In the genomic region with DNA sequence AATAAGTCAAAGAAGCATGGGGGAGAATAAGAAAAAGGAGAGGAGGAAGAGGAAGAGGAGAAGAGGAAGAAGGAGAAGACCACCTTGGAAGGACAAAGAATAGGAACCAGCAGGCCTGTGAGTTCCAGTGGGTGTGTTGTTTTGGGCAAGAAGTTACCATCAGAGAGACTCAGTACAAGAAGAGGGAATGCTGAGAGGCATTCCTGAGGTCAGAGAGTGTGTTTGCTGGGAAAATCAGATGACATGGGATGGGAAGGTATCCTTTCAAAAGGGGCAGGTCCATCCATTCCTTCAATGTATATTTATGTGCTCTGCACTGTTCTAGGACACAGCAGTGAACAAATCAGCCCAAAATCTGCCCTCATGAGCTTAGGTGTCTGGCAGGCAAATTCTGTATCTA, we compare ENCODE assay signal across 1 cellular context.
TF ChIP-seq lines count a peak whose summit lies in the region.

No MANE protein-coding gene starts in this region.

TF ChIP-seq in SK-N-SH, 30 proteins besides CTCF, POLR2A, EP300 and RAD21 (continued from another document):
- TF ChIP-seq, protein P1, sequence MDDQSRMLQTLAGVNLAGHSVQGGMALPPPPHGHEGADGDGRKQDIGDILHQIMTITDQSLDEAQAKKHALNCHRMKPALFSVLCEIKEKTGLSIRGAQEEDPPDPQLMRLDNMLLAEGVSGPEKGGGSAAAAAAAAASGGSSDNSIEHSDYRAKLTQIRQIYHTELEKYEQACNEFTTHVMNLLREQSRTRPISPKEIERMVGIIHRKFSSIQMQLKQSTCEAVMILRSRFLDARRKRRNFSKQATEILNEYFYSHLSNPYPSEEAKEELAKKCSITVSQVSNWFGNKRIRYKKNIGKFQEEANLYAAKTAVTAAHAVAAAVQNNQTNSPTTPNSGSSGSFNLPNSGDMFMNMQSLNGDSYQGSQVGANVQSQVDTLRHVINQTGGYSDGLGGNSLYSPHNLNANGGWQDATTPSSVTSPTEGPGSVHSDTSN (IDR thresholded peaks at IDR 0.05) = no peak
- no peak for TF ChIP-seq TAF1 (IDR thresholded peaks at IDR 0.05; ENCODE audit: borderline replicate concordance, low read depth, low read length)
- TF ChIP-seq RCOR1 (IDR thresholded peaks at IDR 0.05; ENCODE audit: low read length) = no peak
- TF ChIP-seq SMC3 (IDR thresholded peaks at IDR 0.05; ENCODE audit: low read depth, low read length) = no peak
- TF ChIP-seq, protein P2, sequence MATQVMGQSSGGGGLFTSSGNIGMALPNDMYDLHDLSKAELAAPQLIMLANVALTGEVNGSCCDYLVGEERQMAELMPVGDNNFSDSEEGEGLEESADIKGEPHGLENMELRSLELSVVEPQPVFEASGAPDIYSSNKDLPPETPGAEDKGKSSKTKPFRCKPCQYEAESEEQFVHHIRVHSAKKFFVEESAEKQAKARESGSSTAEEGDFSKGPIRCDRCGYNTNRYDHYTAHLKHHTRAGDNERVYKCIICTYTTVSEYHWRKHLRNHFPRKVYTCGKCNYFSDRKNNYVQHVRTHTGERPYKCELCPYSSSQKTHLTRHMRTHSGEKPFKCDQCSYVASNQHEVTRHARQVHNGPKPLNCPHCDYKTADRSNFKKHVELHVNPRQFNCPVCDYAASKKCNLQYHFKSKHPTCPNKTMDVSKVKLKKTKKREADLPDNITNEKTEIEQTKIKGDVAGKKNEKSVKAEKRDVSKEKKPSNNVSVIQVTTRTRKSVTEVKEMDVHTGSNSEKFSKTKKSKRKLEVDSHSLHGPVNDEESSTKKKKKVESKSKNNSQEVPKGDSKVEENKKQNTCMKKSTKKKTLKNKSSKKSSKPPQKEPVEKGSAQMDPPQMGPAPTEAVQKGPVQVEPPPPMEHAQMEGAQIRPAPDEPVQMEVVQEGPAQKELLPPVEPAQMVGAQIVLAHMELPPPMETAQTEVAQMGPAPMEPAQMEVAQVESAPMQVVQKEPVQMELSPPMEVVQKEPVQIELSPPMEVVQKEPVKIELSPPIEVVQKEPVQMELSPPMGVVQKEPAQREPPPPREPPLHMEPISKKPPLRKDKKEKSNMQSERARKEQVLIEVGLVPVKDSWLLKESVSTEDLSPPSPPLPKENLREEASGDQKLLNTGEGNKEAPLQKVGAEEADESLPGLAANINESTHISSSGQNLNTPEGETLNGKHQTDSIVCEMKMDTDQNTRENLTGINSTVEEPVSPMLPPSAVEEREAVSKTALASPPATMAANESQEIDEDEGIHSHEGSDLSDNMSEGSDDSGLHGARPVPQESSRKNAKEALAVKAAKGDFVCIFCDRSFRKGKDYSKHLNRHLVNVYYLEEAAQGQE (IDR thresholded peaks at IDR 0.05; ENCODE audit: low read depth, low read length) = no peak
- TF ChIP-seq, protein P3, sequence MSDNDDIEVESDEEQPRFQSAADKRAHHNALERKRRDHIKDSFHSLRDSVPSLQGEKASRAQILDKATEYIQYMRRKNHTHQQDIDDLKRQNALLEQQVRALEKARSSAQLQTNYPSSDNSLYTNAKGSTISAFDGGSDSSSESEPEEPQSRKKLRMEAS (IDR thresholded peaks at IDR 0.05; ENCODE audit: low read depth) = no peak
- no peak for TF ChIP-seq EZH2phosphoT487 (IDR thresholded peaks at IDR 0.05; ENCODE audit: borderline replicate concordance, low read depth)
- no peak for TF ChIP-seq TEAD4 (IDR thresholded peaks at IDR 0.05; ENCODE audit: borderline replicate concordance, insufficient read depth)
- no peak for TF ChIP-seq ELF1 (IDR thresholded peaks at IDR 0.05)
- TF ChIP-seq, protein P4, sequence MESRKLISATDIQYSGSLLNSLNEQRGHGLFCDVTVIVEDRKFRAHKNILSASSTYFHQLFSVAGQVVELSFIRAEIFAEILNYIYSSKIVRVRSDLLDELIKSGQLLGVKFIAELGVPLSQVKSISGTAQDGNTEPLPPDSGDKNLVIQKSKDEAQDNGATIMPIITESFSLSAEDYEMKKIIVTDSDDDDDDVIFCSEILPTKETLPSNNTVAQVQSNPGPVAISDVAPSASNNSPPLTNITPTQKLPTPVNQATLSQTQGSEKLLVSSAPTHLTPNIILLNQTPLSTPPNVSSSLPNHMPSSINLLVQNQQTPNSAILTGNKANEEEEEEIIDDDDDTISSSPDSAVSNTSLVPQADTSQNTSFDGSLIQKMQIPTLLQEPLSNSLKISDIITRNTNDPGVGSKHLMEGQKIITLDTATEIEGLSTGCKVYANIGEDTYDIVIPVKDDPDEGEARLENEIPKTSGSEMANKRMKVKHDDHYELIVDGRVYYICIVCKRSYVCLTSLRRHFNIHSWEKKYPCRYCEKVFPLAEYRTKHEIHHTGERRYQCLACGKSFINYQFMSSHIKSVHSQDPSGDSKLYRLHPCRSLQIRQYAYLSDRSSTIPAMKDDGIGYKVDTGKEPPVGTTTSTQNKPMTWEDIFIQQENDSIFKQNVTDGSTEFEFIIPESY (IDR thresholded peaks at IDR 0.05; ENCODE audit: borderline replicate concordance, low read depth) = no peak
- no peak for TF ChIP-seq MXI1 (IDR thresholded peaks at IDR 0.05; ENCODE audit: low read depth, low read length)
- TF ChIP-seq, protein P5, sequence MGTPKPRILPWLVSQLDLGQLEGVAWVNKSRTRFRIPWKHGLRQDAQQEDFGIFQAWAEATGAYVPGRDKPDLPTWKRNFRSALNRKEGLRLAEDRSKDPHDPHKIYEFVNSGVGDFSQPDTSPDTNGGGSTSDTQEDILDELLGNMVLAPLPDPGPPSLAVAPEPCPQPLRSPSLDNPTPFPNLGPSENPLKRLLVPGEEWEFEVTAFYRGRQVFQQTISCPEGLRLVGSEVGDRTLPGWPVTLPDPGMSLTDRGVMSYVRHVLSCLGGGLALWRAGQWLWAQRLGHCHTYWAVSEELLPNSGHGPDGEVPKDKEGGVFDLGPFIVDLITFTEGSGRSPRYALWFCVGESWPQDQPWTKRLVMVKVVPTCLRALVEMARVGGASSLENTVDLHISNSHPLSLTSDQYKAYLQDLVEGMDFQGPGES (IDR thresholded peaks at IDR 0.05; ENCODE audit: low read depth, low read length) = no peak
